Comparison of ENCODE assay signal across 23 cellular contexts in genomic region chr2:50840346-50841124, GRCh38.
DNase-seq lines count a peak whose midpoint lies in the region; ATAC-seq and TF ChIP-seq lines count a peak whose summit lies in the region.
"Had no signal": no experiment of that assay in that cellular context is flagged by ENCODE, and none has a peak within 500 bp of the region (broad histone marks: within the 10 kb centered on the region; RNA-seq: fewer than 3 reads in every experiment).

No MANE protein-coding gene starts in this region.

- peaks cover 17 to 26% of the 10 kb centered on the region in 2 donors for H3K9me3 Mint-ChIP-seq in natural killer cell
- H3K9me3 Mint-ChIP-seq: WTC11 had no signal

- H3K4me3 Mint-ChIP-seq in natural killer cell: no peak overlapping the region
- H3K4me3 Mint-ChIP-seq: activated CD4-positive, alpha-beta memory T cell treated with anti-CD3 and anti-CD28 coated beads, Interleukin-2, amount 10 ng/mL, durations not matched to agents 7 days and 5 days; memory B cell; naive B cell; stimulated activated naive B cell treated with anti-CD40 and anti-IgM and Interleukin-4, amounts not matched to agents 10 μg/mL and 1 μg/mL and 100 μg/mL, for 72 hours; T-helper 2 cell treated with Interferon-gamma antibody and Interleukin-4, amounts not matched to agents 5 μg/mL and 100 μg/mL, for 36 hours; WTC11 had no signal

- ATAC-seq in GM18909 (IDR thresholded peaks at IDR 0.05; ENCODE audit: poor library complexity, unreplicated experiment) (no peak), natural killer cell (no peak)
- ATAC-seq: stimulated activated naive B cell treated with anti-CD40 and anti-IgM and Interleukin-4, amounts not matched to agents 10 μg/mL and 1 μg/mL and 100 μg/mL, for 72 hours; WTC11 had no signal

- TF ChIP-seq CTCF in epithelial cell of esophagus (IDR thresholded peaks at IDR 0.05; ENCODE audit: insufficient read depth, low read depth, low read length, missing control alignments) (no peak), natural killer cell (IDR thresholded peaks at IDR 0.05) (no peak)

- peak; percentile 74 for DNase-seq in NCI-H1105 (lab: John Stamatoyannopoulos, UW)
- DNase-seq in NCI-H187 (lab: John Stamatoyannopoulos, UW): peak; percentile 72 to 82
- DNase-seq in NCI-H510A treated with DMSO at 0.1 percent for 48 hours (lab: John Stamatoyannopoulos, UW): peak; percentile 35
- DNase-seq in epithelial cell of esophagus (ENCODE audit: low read depth): peak; percentile 13
- no peak for DNase-seq in natural killer cell
- no peak for DNase-seq in anterior cingulate cortex (lab: John Stamatoyannopoulos, UW)
- DNase-seq: activated CD4-positive, alpha-beta memory T cell treated with anti-CD3 and anti-CD28 coated beads, Interleukin-2, amount 10 ng/mL, durations not matched to agents 7 days and 5 days; activated T-cell treated with anti-CD3 and anti-CD28 coated beads for 4 hours; GF-D8; MM.1S; naive B cell; retina; RPMI8226; stimulated activated CD4-positive, alpha-beta T cell treated with anti-CD3 and anti-CD28 coated beads, Interleukin-2, amount 100 ng/mL, for 48 hours; stimulated activated naive B cell treated with anti-CD40 and anti-IgM and Interleukin-4, amounts not matched to agents 10 μg/mL and 1 μg/mL and 100 μg/mL, for 72 hours; testis had no signal

- no peaks in the 10 kb centered on the region for H3K36me3 Mint-ChIP-seq in natural killer cell
- H3K36me3 Mint-ChIP-seq: memory B cell; naive B cell; stimulated activated naive B cell treated with anti-CD40 and anti-IgM and Interleukin-4, amounts not matched to agents 10 μg/mL and 1 μg/mL and 100 μg/mL, for 72 hours; WTC11 had no signal

- H3K27me3 Mint-ChIP-seq in natural killer cell (ENCODE audit: low read depth in 2 of 2): no peaks in the 10 kb centered on the region
- H3K27me3 Mint-ChIP-seq: activated CD4-positive, alpha-beta memory T cell treated with anti-CD3 and anti-CD28 coated beads, Interleukin-2, amount 10 ng/mL, durations not matched to agents 7 days and 5 days; memory B cell; naive B cell; stimulated activated naive B cell treated with anti-CD40 and anti-IgM and Interleukin-4, amounts not matched to agents 10 μg/mL and 1 μg/mL and 100 μg/mL, for 72 hours had no signal

- no peak overlapping the region for H3K27ac Mint-ChIP-seq in natural killer cell
- H3K27ac Mint-ChIP-seq: activated CD4-positive, alpha-beta memory T cell treated with anti-CD3 and anti-CD28 coated beads, Interleukin-2, amount 10 ng/mL, durations not matched to agents 7 days and 5 days; memory B cell; naive B cell; stimulated activated naive B cell treated with anti-CD40 and anti-IgM and Interleukin-4, amounts not matched to agents 10 μg/mL and 1 μg/mL and 100 μg/mL, for 72 hours; T-helper 2 cell treated with Interferon-gamma antibody and Interleukin-4, amounts not matched to agents 5 μg/mL and 100 μg/mL, for 36 hours had no signal

- intact Hi-C loops in natural killer cell (cut with micrococcal nuclease): no loop called here

- H3K4me1 Mint-ChIP-seq in natural killer cell: no peaks in the 10 kb centered on the region
- H3K4me1 Mint-ChIP-seq: activated CD4-positive, alpha-beta memory T cell treated with anti-CD3 and anti-CD28 coated beads, Interleukin-2, amount 10 ng/mL, durations not matched to agents 7 days and 5 days; memory B cell; naive B cell; stimulated activated naive B cell treated with anti-CD40 and anti-IgM and Interleukin-4, amounts not matched to agents 10 μg/mL and 1 μg/mL and 100 μg/mL, for 72 hours had no signal

- no peak overlapping the region for H3K4me3 ChIP-seq in epithelial cell of esophagus (ENCODE audit: low read length)
- H3K4me3 ChIP-seq: HAP-1, SK-N-MC, testis, vagina had no signal

Comparison
In these comparisons a context has a peak if more than half of its experiments do, and no peak if none do; other contexts are left out.
1. DNase-seq: peak in NCI-H1105 (single experiment), NCI-H187 (2 of 2), NCI-H510A treated with DMSO at 0.1 percent for 48 hours (single experiment) and epithelial cell of esophagus (single experiment); none in natural killer cell (single experiment) and anterior cingulate cortex (0 of 58).